In genomic region chr3:165070682-165071081, GRCh38 we compare ENCODE assay signal across 1 cellular context.
A peak's percentile ranks its signal among the peaks of the same experiment; 100 is the strongest.
TF ChIP-seq lines count a peak whose summit lies in the region.

No MANE protein-coding gene starts in this region.

TF ChIP-seq in HepG2, 621 proteins besides CTCF, POLR2A, EP300 and RAD21 (continued from another document):
- TF ChIP-seq, protein P1, sequence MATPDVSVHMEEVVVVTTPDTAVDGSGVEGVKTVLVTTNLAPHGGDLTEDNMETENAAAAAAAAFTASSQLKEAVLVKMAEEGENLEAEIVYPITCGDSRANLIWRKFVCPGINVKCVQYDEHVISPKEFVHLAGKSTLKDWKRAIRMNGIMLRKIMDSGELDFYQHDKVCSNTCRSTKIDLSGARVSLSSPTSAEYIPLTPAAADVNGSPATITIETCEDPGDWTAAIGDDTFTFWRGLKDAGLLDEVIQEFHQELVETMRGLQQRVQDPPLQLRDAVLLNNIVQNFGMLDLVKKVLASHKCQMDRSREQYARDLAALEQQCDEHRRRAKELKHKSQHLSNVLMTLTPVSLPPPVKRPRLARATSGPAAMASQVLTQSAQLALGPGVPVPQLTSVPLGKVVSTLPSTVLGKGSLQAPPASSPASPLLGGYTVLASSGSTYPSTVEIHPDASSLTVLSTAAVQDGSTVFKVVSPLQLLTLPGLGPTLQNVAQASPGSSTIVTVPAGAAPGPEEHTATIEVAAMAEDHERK (CRISPR knock-in tag; IDR thresholded peaks at IDR 0.05; ENCODE audit: low read depth), result no peak
- TF ChIP-seq STAG1 (CRISPR knock-in tag; IDR thresholded peaks at IDR 0.05), result peak; percentile 60
